In the genomic region with DNA sequence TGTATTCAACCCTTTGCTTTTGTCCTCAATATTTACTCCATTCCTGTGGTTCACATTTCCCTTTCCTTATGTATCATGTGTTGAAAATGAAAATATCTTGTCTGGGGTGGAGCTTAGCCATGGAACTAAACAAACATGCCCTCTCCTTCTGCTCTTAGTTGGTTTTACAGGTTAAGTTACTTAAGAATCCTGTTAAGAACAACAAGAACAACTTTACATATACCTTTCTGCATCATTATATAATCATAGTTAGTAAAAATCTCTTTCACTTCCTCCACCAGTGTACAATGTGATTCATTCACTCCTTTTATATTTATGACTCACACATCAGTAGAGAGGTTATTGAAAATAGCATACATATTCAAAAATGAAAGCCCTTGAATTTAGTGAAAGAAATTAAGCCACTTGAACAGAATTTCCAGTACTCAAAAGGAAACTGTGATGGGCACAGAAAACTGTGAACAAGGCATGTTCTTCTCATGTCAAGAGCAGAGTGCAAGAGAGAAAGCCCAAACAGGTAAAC, we compare ENCODE assay signal across 10 cellular contexts.
DNase-seq lines count a peak whose midpoint lies in the region; ATAC-seq lines count a peak whose summit lies in the region.
"Had no signal": no experiment of that assay in that cellular context is flagged by ENCODE, and none has a peak within 500 bp of the region (broad histone marks: within the 10 kb centered on the region; RNA-seq: fewer than 3 reads in every experiment).

No MANE protein-coding gene starts in this region.

- DNase-seq in GM23248 (peak; percentile 49), LoVo (ENCODE audit: low spot score) (peak; percentile 49), kidney glomerular epithelial cell (lab: John Stamatoyannopoulos, UW) (peak; percentile 20), inferior parietal cortex (ENCODE audit: extremely low spot score) (no peak)
- DNase-seq in CD4-positive, alpha-beta memory T cell = no peak
- DNase-seq in stimulated activated CD4-positive, alpha-beta T cell treated with anti-CD3 and anti-CD28 coated beads, Interleukin-2, amount 100 ng/mL, for 48 hours = no peak
- DNase-seq in central memory CD4-positive, alpha-beta T cell = no peak

- CTCF ChIA-PET in CD4-positive, alpha-beta memory T cell (lab: Charles Lee; ENCODE audit: partially characterized antibody) = no interaction called here

- H3K79me2 ChIP-seq in GM23248 (ENCODE audit: insufficient read depth) = no peaks in the 10 kb centered on the region

- no peak overlapping the region for H3K4me3 ChIP-seq in GM23248
- no peak overlapping the region for H3K4me3 ChIP-seq in CD4-positive, alpha-beta memory T cell (ENCODE audit: low read length in 2 of 2)

- H3F3A ChIP-seq in GM23248 (ENCODE audit: insufficient read depth) = peaks cover 12% of the 10 kb centered on the region

- ATAC-seq in GM18519 (IDR thresholded peaks at IDR 0.05; ENCODE audit: low FRiP score, unreplicated experiment) = peak; percentile 99

- H3K9me3 ChIP-seq in GM23248 (ENCODE audit: low read depth) = no peaks in the 10 kb centered on the region
- no peaks in the 10 kb centered on the region for H3K9me3 ChIP-seq in CD4-positive, alpha-beta memory T cell (ENCODE audit: control insufficient read depth in 1 of 2, low read length in 2 of 2)

- H3K9me3 Mint-ChIP-seq in CD4-positive, alpha-beta memory T cell = peaks cover 0 to 3% (median 0%) of the 10 kb centered on the region in 8 donors
- H3K9me3 Mint-ChIP-seq: central memory CD8-positive, alpha-beta T cell had no signal

- H3K4me1 ChIP-seq in GM23248 (ENCODE audit: insufficient read depth) = peaks cover 23% of the 10 kb centered on the region
- no peaks in the 10 kb centered on the region for H3K4me1 ChIP-seq in CD4-positive, alpha-beta memory T cell (ENCODE audit: insufficient read depth, low read length)

- H3K27me3 ChIP-seq in GM23248 (replicated peaks; ENCODE audit: insufficient read depth) = no peaks in the 10 kb centered on the region
- no peaks in the 10 kb centered on the region for H3K27me3 ChIP-seq in CD4-positive, alpha-beta memory T cell (ENCODE audit: insufficient read depth, low read length)

- no peak overlapping the region for H3K27ac ChIP-seq in GM23248
- H3K27ac ChIP-seq in CD4-positive, alpha-beta memory T cell (ENCODE audit: low read depth, low read length) = no peak overlapping the region

- POLR2A ChIA-PET in CD4-positive, alpha-beta memory T cell (lab: Charles Lee; ENCODE audit: partially characterized antibody) = interaction anchor here (0.7 kb wide), 1 partner anchor 1222 kb away, joined by 3 read pairs; no protein-coding TSS in a partner anchor

- H2AFZ ChIP-seq in GM23248 = no peak overlapping the region

- intact Hi-C loops in CD4-positive, alpha-beta memory T cell (cut with micrococcal nuclease) = no loop called here

- H3K9me2 ChIP-seq in GM23248 (ENCODE audit: insufficient read depth) = 0 out of 2 replicates have a peak, but pooled peaks cover 5% of the 10 kb centered on the region

- H4K20me1 ChIP-seq in GM23248 (ENCODE audit: insufficient read depth) = no peaks in the 10 kb centered on the region

- peak overlapping the region in 1 of 7 donors; percentile 39 for H3K27ac Mint-ChIP-seq in CD4-positive, alpha-beta memory T cell

- no peaks in the 10 kb centered on the region for H3K4me1 Mint-ChIP-seq in CD4-positive, alpha-beta memory T cell
- H3K4me1 Mint-ChIP-seq: central memory CD8-positive, alpha-beta T cell had no signal

- H3K36me3 ChIP-seq in GM23248 (ENCODE audit: low read depth) = no peaks in the 10 kb centered on the region
- no peaks in the 10 kb centered on the region for H3K36me3 ChIP-seq in CD4-positive, alpha-beta memory T cell (ENCODE audit: insufficient read depth, low read length)

- H3K27me3 Mint-ChIP-seq in CD4-positive, alpha-beta memory T cell = no peaks in the 10 kb centered on the region
- H3K27me3 Mint-ChIP-seq: central memory CD8-positive, alpha-beta T cell; IgD-negative memory B cell had no signal

- in situ Hi-C loops in GM23248 (cut with MboI) = no loop called here

- no peak overlapping the region for H3K9ac ChIP-seq in GM23248

- H3K4me3 Mint-ChIP-seq in CD4-positive, alpha-beta memory T cell = no peak overlapping the region
- H3K4me3 Mint-ChIP-seq: central memory CD8-positive, alpha-beta T cell; IgD-negative memory B cell had no signal

- peaks cover 59 to 71% of the 10 kb centered on the region in 2 donors for H3K36me3 Mint-ChIP-seq in CD4-positive, alpha-beta memory T cell

- no peak overlapping the region for H3K4me2 ChIP-seq in GM23248 (ENCODE audit: unreplicated experiment)

Comparison
In these comparisons a context has a peak if more than half of its experiments do, and no peak if none do; other contexts are left out.
1. DNase-seq: peak in GM23248 (single experiment), LoVo (single experiment) and kidney glomerular epithelial cell (single experiment); none in inferior parietal cortex (single experiment), CD4-positive, alpha-beta memory T cell (0 of 5), stimulated activated CD4-positive, alpha-beta T cell treated with anti-CD3 and anti-CD28 coated beads, Interleukin-2, amount 100 ng/mL, for 48 hours (0 of 2) and central memory CD4-positive, alpha-beta T cell (single experiment).